Comparison of ENCODE assay signal across 1 cellular context in the genomic region with DNA sequence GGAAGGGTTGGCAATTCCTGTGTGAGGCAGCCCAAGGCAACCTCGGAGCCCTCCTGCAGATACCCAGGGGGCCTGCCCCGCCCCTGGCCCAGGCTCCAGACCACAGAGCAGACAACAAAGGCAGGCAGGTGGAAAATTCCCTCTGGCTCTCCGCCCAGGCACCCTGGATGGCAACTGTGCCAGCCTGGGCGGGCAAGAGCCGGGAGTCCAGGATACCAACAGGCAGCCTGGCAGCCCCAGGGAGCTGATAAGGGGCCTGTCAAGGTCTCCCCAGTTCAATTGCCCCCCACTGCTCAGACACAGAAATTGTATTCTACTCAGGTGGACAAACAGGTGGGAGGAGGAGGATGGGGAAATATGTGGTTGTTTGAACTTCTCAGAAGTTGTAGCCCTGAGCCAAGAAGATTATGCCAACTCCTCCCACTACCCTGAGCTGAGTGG.
A peak's percentile ranks its signal among the peaks of the same experiment; 100 is the strongest.
TF ChIP-seq lines count a peak whose summit lies in the region.

No MANE protein-coding gene starts in this region.

TF ChIP-seq in HepG2, 621 proteins besides CTCF, POLR2A, EP300 and RAD21:
- TF ChIP-seq HNRNPL (IDR thresholded peaks at IDR 0.05; ENCODE audit: low read depth, low read length), result peak; percentile 89
- TF ChIP-seq ZNF883 (CRISPR knock-in tag; IDR thresholded peaks at IDR 0.05; ENCODE audit: not compliant biosample characterization), result no peak
- TF ChIP-seq, protein P1, sequence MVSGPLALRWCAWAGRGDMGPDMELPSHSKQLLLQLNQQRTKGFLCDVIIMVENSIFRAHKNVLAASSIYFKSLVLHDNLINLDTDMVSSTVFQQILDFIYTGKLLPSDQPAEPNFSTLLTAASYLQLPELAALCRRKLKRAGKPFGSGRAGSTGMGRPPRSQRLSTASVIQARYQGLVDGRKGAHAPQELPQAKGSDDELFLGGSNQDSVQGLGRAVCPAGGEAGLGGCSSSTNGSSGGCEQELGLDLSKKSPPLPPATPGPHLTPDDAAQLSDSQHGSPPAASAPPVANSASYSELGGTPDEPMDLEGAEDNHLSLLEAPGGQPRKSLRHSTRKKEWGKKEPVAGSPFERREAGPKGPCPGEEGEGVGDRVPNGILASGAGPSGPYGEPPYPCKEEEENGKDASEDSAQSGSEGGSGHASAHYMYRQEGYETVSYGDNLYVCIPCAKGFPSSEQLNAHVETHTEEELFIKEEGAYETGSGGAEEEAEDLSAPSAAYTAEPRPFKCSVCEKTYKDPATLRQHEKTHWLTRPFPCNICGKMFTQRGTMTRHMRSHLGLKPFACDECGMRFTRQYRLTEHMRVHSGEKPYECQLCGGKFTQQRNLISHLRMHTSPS (CRISPR knock-in tag; IDR thresholded peaks at IDR 0.05; ENCODE audit: low read depth), result 0 out of 2 replicates have a peak, but pooled peaks have one; percentile 17
